11 cellular contexts compared by ENCODE assay signal in the genomic region with DNA sequence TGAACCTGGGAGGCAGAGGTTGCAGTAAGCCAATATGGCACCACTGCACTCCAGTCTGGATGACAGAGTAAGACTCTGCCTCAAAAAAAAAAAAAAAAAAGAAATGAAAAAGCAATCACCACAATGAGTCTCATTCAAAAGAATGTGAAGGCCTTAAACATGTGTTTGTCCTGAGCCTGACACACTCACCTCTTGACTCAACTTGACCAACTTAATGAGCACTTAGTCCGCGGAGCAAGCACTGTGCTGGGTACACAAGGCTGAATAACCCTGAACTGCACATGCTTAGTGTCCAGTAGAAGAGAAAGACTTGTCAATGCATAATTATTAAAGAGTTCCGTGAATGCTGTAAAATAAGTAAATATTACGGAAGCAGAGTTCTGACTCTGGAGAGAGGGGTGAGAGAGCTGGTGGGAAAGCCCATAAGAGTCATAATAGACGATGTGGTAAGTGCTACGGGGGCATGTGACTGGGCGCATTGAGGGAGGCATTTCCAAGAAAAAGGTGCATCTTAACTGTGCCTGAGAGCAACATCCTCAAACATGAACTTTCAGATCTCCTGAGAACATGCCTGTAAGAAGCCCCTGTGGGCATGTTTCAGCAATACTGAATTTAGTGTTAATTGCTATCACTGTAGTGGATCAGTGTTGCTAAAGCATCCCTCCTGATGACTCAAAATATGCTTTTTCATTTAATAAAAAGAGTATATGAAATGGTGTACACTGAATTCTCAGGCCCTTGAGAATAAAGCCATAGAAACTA. TPM values are rescaled to one million over a fixed set of nuclear protein-coding genes. Genes with fewer than 3 reads are reported as not detected.
DNase-seq lines count a peak whose midpoint lies in the region; ATAC-seq and TF ChIP-seq lines count a peak whose summit lies in the region.
"Had no signal": no experiment of that assay in that cellular context is flagged by ENCODE, and none has a peak within 500 bp of the region (broad histone marks: within the 10 kb centered on the region; RNA-seq: fewer than 3 reads in every experiment).

No MANE protein-coding gene starts in this region.

- peaks cover 47% of the 10 kb centered on the region for H3K4me1 Mint-ChIP-seq in T-helper 1 cell treated with Interleukin-12 subunit alpha and Interleukin-12 subunit beta and Interleukin-4 antibody, amounts not matched to agents 30 μg/mL and 1 μg/mL, for 36 hours (ENCODE audit: low read depth)
- H3K4me1 Mint-ChIP-seq in CD14-positive monocyte = peaks cover 17% of the 10 kb centered on the region
- no peaks in the 10 kb centered on the region for H3K4me1 Mint-ChIP-seq in endodermal cell

- peak overlapping the region; percentile 68 for H3K27ac Mint-ChIP-seq in T-helper 1 cell treated with Interleukin-12 subunit alpha and Interleukin-12 subunit beta and Interleukin-4 antibody, amounts not matched to agents 30 μg/mL and 1 μg/mL, for 36 hours
- H3K27ac Mint-ChIP-seq in CD14-positive monocyte (no peak overlapping the region), endodermal cell (no peak overlapping the region)
- H3K27ac Mint-ChIP-seq: B cell had no signal

- no peak overlapping the region for H3K9ac ChIP-seq in endodermal cell (ENCODE audit: extremely low read depth, low read length, poor library complexity, severe bottlenecking)

- no peaks in the 10 kb centered on the region for H3K9me3 ChIP-seq in endodermal cell (ENCODE audit: control insufficient read depth, low read length)

- no peaks in the 10 kb centered on the region for H3K27me3 Mint-ChIP-seq in T-helper 1 cell treated with Interleukin-12 subunit alpha and Interleukin-12 subunit beta and Interleukin-4 antibody, amounts not matched to agents 30 μg/mL and 1 μg/mL, for 36 hours (ENCODE audit: low read depth)
- H3K27me3 Mint-ChIP-seq in CD14-positive monocyte (ENCODE audit: low read depth in 3 of 3) = peaks cover 0 to 3% (median 0%) of the 10 kb centered on the region in 3 donors
- peaks cover 1% of the 10 kb centered on the region for H3K27me3 Mint-ChIP-seq in endodermal cell (ENCODE audit: insufficient read depth)
- H3K27me3 Mint-ChIP-seq: B cell had no signal

- H3K36me3 ChIP-seq in endodermal cell (ENCODE audit: control insufficient read depth, insufficient read depth, low read length) = no peaks in the 10 kb centered on the region

- H3K4me3 ChIP-seq in endodermal cell (ENCODE audit: low read length) = no peak overlapping the region

- 90 to 93% methylated on average over 5 to 7 of the region's 7 CpGs for WGBS in endodermal cell (ENCODE audit: insufficient coverage in 1 of 2, insufficient read length in 1 of 2), 2 experiments

- TF ChIP-seq CTCF in CD14-positive monocyte (IDR thresholded peaks at IDR 0.05) (no peak), endodermal cell (conservative IDR thresholded peaks at IDR 0.05) (no peak)

- no peaks in the 10 kb centered on the region for H3K27me3 ChIP-seq in endodermal cell (ENCODE audit: control insufficient read depth, insufficient read depth, low read length, poor library complexity, severe bottlenecking)

- peak; percentile 58 for DNase-seq in stimulated activated CD4-positive, alpha-beta T cell treated with anti-CD3 and anti-CD28 coated beads, Interleukin-15, amount 100 ng/mL, for 24 hours
- DNase-seq in stimulated activated CD4-positive, alpha-beta T cell treated with anti-CD3 and anti-CD28 coated beads, Interleukin-4, amount 100 ng/mL, for 4 hours = no peak
- DNase-seq in stimulated activated naive CD8-positive, alpha-beta T cell treated with anti-CD3 and anti-CD28 coated beads, Interleukin-15, Interleukin-2, amounts not matched to agents 100 U/mL and 50 U/mL, for 24 hours = no peak
- DNase-seq in activated gamma-delta T cell (lab: John Stamatoyannopoulos, UW) (no peak), CD14-positive monocyte (ENCODE audit: low spot score) (no peak), endodermal cell (no peak)
- DNase-seq: effector memory CD4-positive, alpha-beta T cell; MM.1S had no signal

- no peaks in the 10 kb centered on the region for H3K9me3 Mint-ChIP-seq in T-helper 1 cell treated with Interleukin-12 subunit alpha and Interleukin-12 subunit beta and Interleukin-4 antibody, amounts not matched to agents 30 μg/mL and 1 μg/mL, for 36 hours
- H3K9me3 Mint-ChIP-seq in CD14-positive monocyte = peaks cover 0 to 3% (median 0%) of the 10 kb centered on the region in 7 donors
- H3K9me3 Mint-ChIP-seq in endodermal cell = peaks cover 4% of the 10 kb centered on the region

- H3K36me3 Mint-ChIP-seq in T-helper 1 cell treated with Interleukin-12 subunit alpha and Interleukin-12 subunit beta and Interleukin-4 antibody, amounts not matched to agents 30 μg/mL and 1 μg/mL, for 36 hours (ENCODE audit: low read depth) = peaks cover 11% of the 10 kb centered on the region
- peaks cover 3 to 4% of the 10 kb centered on the region in 2 donors for H3K36me3 Mint-ChIP-seq in CD14-positive monocyte
- no peaks in the 10 kb centered on the region for H3K36me3 Mint-ChIP-seq in endodermal cell (ENCODE audit: low read depth)

- H3K4me1 ChIP-seq in endodermal cell (ENCODE audit: control insufficient read depth, insufficient read depth, low read length) = no peaks in the 10 kb centered on the region

- intact Hi-C loops in CD14-positive monocyte (cut with micrococcal nuclease) = no loop called here

- peak; percentile 45 for ATAC-seq in HG02759 (IDR thresholded peaks at IDR 0.05; ENCODE audit: unreplicated experiment)
- peak; percentile 69 for ATAC-seq in stimulated activated naive CD8-positive, alpha-beta T cell treated with anti-CD3 and anti-CD28 coated beads, Interleukin-15, Interleukin-2, amounts not matched to agents 100 U/mL and 50 U/mL, for 24 hours

- H3K4me3 Mint-ChIP-seq in T-helper 1 cell treated with Interleukin-12 subunit alpha and Interleukin-12 subunit beta and Interleukin-4 antibody, amounts not matched to agents 30 μg/mL and 1 μg/mL, for 36 hours = no peak overlapping the region
- H3K4me3 Mint-ChIP-seq in CD14-positive monocyte (no peak overlapping the region), endodermal cell (no peak overlapping the region)
- H3K4me3 Mint-ChIP-seq: B cell had no signal

- H3K27ac ChIP-seq in endodermal cell (ENCODE audit: low read depth, low read length) = no peak overlapping the region

RNA-seq across cellular contexts. Expression of gene MCOLN2, which starts 27.2 kb away (rescaled TPM):
- 1 to 10 TPM in 1 of 2 donors, under 1 TPM in 1; 0.51 to 1.1 TPM for polyA plus RNA-seq in CD14-positive monocyte
- total RNA-seq in endodermal cell = under 1 TPM; 0.20 to 0.29 TPM
- polyA plus RNA-seq in endodermal cell (2013, experiment 1 of 2) = 0.46 TPM
- not detected for polyA plus RNA-seq in endodermal cell (2013, experiment 2 of 2)
